In genomic region chr7:98051118-98051744, GRCh38 we compare ENCODE assay signal across 8 cellular contexts. TPM values are rescaled to one million over a fixed set of nuclear protein-coding genes. Genes with fewer than 3 reads are reported as not detected.
A peak's percentile ranks its signal among the peaks of the same experiment; 100 is the strongest.
DNase-seq lines count a peak whose midpoint lies in the region; ATAC-seq and TF ChIP-seq lines count a peak whose summit lies in the region.

No MANE protein-coding gene starts in this region.

- no peaks in the 10 kb centered on the region for H3K36me3 ChIP-seq in NT2/D1 (ENCODE audit: insufficient read depth, insufficient read length, low read length)
- no peaks in the 10 kb centered on the region for H3K36me3 ChIP-seq in right atrium auricular region

- ATAC-seq in GM19043 (IDR thresholded peaks at IDR 0.05; ENCODE audit: low read depth, unreplicated experiment) (peak; percentile 53), HG02642 (IDR thresholded peaks at IDR 0.05; ENCODE audit: poor library complexity, unreplicated experiment) (no peak)

- intact Hi-C loops in posterior cingulate gyrus (cut with DNase I): no loop called here

- no peak overlapping the region for H3K4me3 ChIP-seq in NT2/D1 (ENCODE audit: insufficient read length, low read depth)
- no peak overlapping the region for H3K4me3 ChIP-seq in right atrium auricular region

- H3K4me3 Mint-ChIP-seq in activated naive CD4-positive, alpha-beta T cell treated with anti-CD3 and anti-CD28 coated beads, Interleukin-2, amount 10 ng/mL, durations not matched to agents 7 days and 5 days: no peak overlapping the region

- no peaks in the 10 kb centered on the region for H3K36me3 Mint-ChIP-seq in activated naive CD4-positive, alpha-beta T cell treated with anti-CD3 and anti-CD28 coated beads, Interleukin-2, amount 10 ng/mL, durations not matched to agents 7 days and 5 days

- no peak overlapping the region for H3K27ac Mint-ChIP-seq in activated naive CD4-positive, alpha-beta T cell treated with anti-CD3 and anti-CD28 coated beads, Interleukin-2, amount 10 ng/mL, durations not matched to agents 7 days and 5 days

- H3K4me1 ChIP-seq in NT2/D1 (ENCODE audit: insufficient read depth, insufficient read length) (peaks cover 2% of the 10 kb centered on the region), right atrium auricular region (no peaks in the 10 kb centered on the region)

- TF ChIP-seq CTCF in right atrium auricular region (IDR thresholded peaks at IDR 0.05): no peak

- no peaks in the 10 kb centered on the region for H3K9me3 ChIP-seq in NT2/D1 (ENCODE audit: insufficient read depth, low read length)
- H3K9me3 ChIP-seq in right atrium auricular region: no peaks in the 10 kb centered on the region

- no peak overlapping the region for H3K9ac ChIP-seq in NT2/D1 (ENCODE audit: insufficient read length, low read depth)

- peaks cover 5% of the 10 kb centered on the region for H3K4me1 Mint-ChIP-seq in activated naive CD4-positive, alpha-beta T cell treated with anti-CD3 and anti-CD28 coated beads, Interleukin-2, amount 10 ng/mL, durations not matched to agents 7 days and 5 days

- H3K27me3 ChIP-seq in NT2/D1 (ENCODE audit: insufficient read depth, insufficient read length) (no peaks in the 10 kb centered on the region), right atrium auricular region (no peaks in the 10 kb centered on the region)

- DNase-seq in NT2/D1 (ENCODE audit: low read depth, low spot score) (peak; percentile 47), posterior cingulate gyrus (peak in 8 of 10 donors; percentile 17 to 93 (median 49)), right atrium auricular region (ENCODE audit: low spot score) (no peak), NCI-H1105 (lab: John Stamatoyannopoulos, UW) (no peak), UCSD-AML1 (lab: John Stamatoyannopoulos, UW; ENCODE audit: unreplicated experiment) (no peak)
- peak; percentile 66 for DNase-seq in activated naive CD4-positive, alpha-beta T cell treated with anti-CD3 and anti-CD28 coated beads, Interleukin-2, amount 10 ng/mL, durations not matched to agents 7 days and 5 days

- H3K9me3 Mint-ChIP-seq in activated naive CD4-positive, alpha-beta T cell treated with anti-CD3 and anti-CD28 coated beads, Interleukin-2, amount 10 ng/mL, durations not matched to agents 7 days and 5 days: no peaks in the 10 kb centered on the region

- CTCF ChIA-PET in activated naive CD4-positive, alpha-beta T cell treated with anti-CD3 and anti-CD28 coated beads, Interleukin-2, amount 10 ng/mL, durations not matched to agents 7 days and 5 days (lab: Charles Lee): no interaction called here

- peaks cover 23% of the 10 kb centered on the region for H3K27me3 Mint-ChIP-seq in activated naive CD4-positive, alpha-beta T cell treated with anti-CD3 and anti-CD28 coated beads, Interleukin-2, amount 10 ng/mL, durations not matched to agents 7 days and 5 days

- no peak overlapping the region for H3K27ac ChIP-seq in right atrium auricular region

RNA-seq across cellular contexts. Expression of gene LMTK2, which starts 55.4 kb away (rescaled TPM):
- total RNA-seq in right atrium auricular region: 10 to 100 TPM; 39.2 to 54.1 TPM

Comparison
In these comparisons a context has a peak if more than half of its experiments do, and no peak if none do; other contexts are left out.
1. DNase-seq: peak in NT2/D1 (single experiment), activated naive CD4-positive, alpha-beta T cell treated with anti-CD3 and anti-CD28 coated beads, Interleukin-2, amount 10 ng/mL, durations not matched to agents 7 days and 5 days (single experiment) and posterior cingulate gyrus (8 of 10); none in right atrium auricular region (single experiment), NCI-H1105 (single experiment) and UCSD-AML1 (single experiment).